In the genomic region with DNA sequence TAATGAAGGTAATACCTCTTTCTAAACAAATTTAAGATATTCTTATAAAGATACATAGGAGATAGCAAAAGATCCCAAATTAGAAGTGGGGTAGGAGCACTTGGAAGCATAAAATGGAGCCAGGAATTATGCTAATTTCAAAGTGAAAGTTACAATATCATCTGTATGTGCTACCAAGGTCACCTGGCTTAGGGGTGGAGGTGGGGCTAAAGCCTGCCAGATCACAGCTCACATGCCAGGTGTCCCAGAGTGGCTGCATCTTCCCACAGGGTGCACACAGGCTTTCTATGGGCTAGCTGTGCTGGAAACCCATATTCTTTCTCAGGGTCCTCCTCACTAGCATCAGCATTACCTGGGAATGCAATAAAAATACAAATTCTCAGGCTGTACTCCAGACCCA, we compare ENCODE assay signal across 25 cellular contexts.
"Had no signal": no experiment of that assay in that cellular context is flagged by ENCODE, and none has a peak within 500 bp of the region (broad histone marks: within the 10 kb centered on the region; RNA-seq: fewer than 3 reads in every experiment).

No MANE protein-coding gene starts in this region.

- H3K36me3 ChIP-seq: colonic mucosa, gastrocnemius medialis, left lung, neutrophil, pancreas, right lobe of liver, stomach, thyroid gland, vagina had no signal

- H3K4me1 ChIP-seq: colonic mucosa, gastrocnemius medialis, heart left ventricle, left lung, pancreas, right lobe of liver, stomach, thyroid gland, vagina had no signal

- H3K4me3 ChIP-seq: colonic mucosa, gastrocnemius medialis, heart left ventricle, hepatocyte, left lung, pancreas, right lobe of liver, smooth muscle cell, stomach, thyroid gland, vagina had no signal

- H3K9me3 ChIP-seq: colonic mucosa, gastrocnemius medialis, heart left ventricle, left lung, neutrophil, pancreas, right lobe of liver, stomach, thyroid gland, vagina had no signal

- DNase-seq: colonic mucosa; effector CD8-positive, alpha-beta T cell; endodermal cell; foreskin fibroblast; gastrocnemius medialis; heart left ventricle; kidney; left lung; naive B cell; pancreas; right lobe of liver; stimulated activated CD4-positive, alpha-beta T cell treated with anti-CD3 and anti-CD28 coated beads, Interleukin-12 subunit alpha, Interleukin-12 subunit beta, amount 100 ng/mL, for 4 hours; stimulated activated CD4-positive, alpha-beta T cell treated with anti-CD3 and anti-CD28 coated beads, Interleukin-2, amount 100 ng/mL, for 24 hours; stimulated activated CD4-positive, alpha-beta T cell treated with anti-CD3 and anti-CD28 coated beads, Interleukin-4, amount 100 ng/mL, for 24 hours; stimulated activated naive CD4-positive, alpha-beta T cell treated with Interleukin-2 at 50 U/mL for 16 hours; stomach; thyroid gland; trophoblast cell had no signal

- ATAC-seq: esophagus mucosa; gastrocnemius medialis; heart left ventricle; left lung; natural killer cell treated with Interleukin-12 subunit alpha and Interleukin-12 subunit beta and Interleukin-15 and Interleukin-18, amount 100 ng/mL, for 72 hours; right lobe of liver; stimulated activated effector memory CD8-positive, alpha-beta T cell treated with anti-CD3 and anti-CD28 coated beads, Interleukin-12 subunit alpha, Interleukin-12 subunit beta, amount 100 ng/mL, for 72 hours had no signal
